8 cellular contexts compared by ENCODE assay signal in genomic region chr15:66505430-66505811, GRCh38. TPM values are rescaled to one million over a fixed set of nuclear protein-coding genes. Genes with fewer than 3 reads are reported as not detected.
A peak's percentile ranks its signal among the peaks of the same experiment; 100 is the strongest.
DNase-seq lines count a peak whose midpoint lies in the region; ATAC-seq and TF ChIP-seq lines count a peak whose summit lies in the region.

No MANE protein-coding gene starts in this region.

- H3K27ac Mint-ChIP-seq in progenitor cell of endocrine pancreas, result peak overlapping the region; percentile 99

- no peak for DNase-seq in A673 (ENCODE audit: low spot score)
- no peak for DNase-seq in RWPE1 (ENCODE audit: low spot score)
- DNase-seq in progenitor cell of endocrine pancreas (ENCODE audit: low spot score, unreplicated experiment), result no peak
- no peak for DNase-seq in DMS114 treated with DMSO at 0.1 percent for 48 hours (lab: John Stamatoyannopoulos, UW; ENCODE audit: unreplicated experiment)

- 0 to 1% methylated on average over 13 of the region's 13 CpGs for WGBS in esophagus, 2 donors

- H3K4me1 ChIP-seq in A673 (ENCODE audit: insufficient read depth, low read length, poor library complexity, severe bottlenecking) (peaks cover 10% of the 10 kb centered on the region), esophagus (ENCODE audit: control insufficient read depth in 2 of 2, insufficient read depth in 2 of 2, low read length in 1 of 2) (no peaks in the 10 kb centered on the region)

- peak overlapping the region; percentile 95 for H3K4me3 Mint-ChIP-seq in progenitor cell of endocrine pancreas (ENCODE audit: low read depth)

- CTCF ChIA-PET in A673 (lab: Charles Lee), result no interaction called here
- CTCF ChIA-PET in RWPE1 (lab: Yijun Ruan, JAX), result interaction anchor here (1.2 kb wide), 1 partner anchor 346 kb away, joined by 3 read pairs; no protein-coding TSS in a partner anchor

- H3K9me3 ChIP-seq in A673 (ENCODE audit: low read depth, low read length, poor library complexity, severe bottlenecking) (no peaks in the 10 kb centered on the region), esophagus (ENCODE audit: control insufficient read depth in 2 of 2, insufficient read depth in 1 of 2, low read depth in 1 of 2, low read length in 1 of 2) (no peaks in the 10 kb centered on the region)

- TF ChIP-seq CTCF in A673 (conservative IDR thresholded peaks at IDR 0.05; ENCODE audit: low read depth, low read length) (no peak), RWPE1 (conservative IDR thresholded peaks at IDR 0.05; ENCODE audit: low read depth) (no peak), progenitor cell of endocrine pancreas (IDR thresholded peaks at IDR 0.05; ENCODE audit: unreplicated experiment) (no peak)

- H3K27me3 Mint-ChIP-seq in progenitor cell of endocrine pancreas, result no peaks in the 10 kb centered on the region

- H3K36me3 ChIP-seq in A673 (ENCODE audit: insufficient read depth, low read length, poor library complexity, severe bottlenecking) (peaks cover 43% of the 10 kb centered on the region), esophagus (ENCODE audit: control insufficient read depth in 2 of 2, insufficient read depth in 2 of 2, low read length in 1 of 2) (peaks cover 7 to 8% of the 10 kb centered on the region in 2 donors)

- H3K27me3 ChIP-seq in A673 (replicated peaks; ENCODE audit: insufficient read depth, low read depth, low read length, poor library complexity) (no peaks in the 10 kb centered on the region), esophagus (ENCODE audit: control insufficient read depth in 1 of 2, insufficient read depth in 2 of 2, low read length in 2 of 2) (no peaks in the 10 kb centered on the region)

- peaks cover 34% of the 10 kb centered on the region for H3K4me1 Mint-ChIP-seq in progenitor cell of endocrine pancreas (ENCODE audit: low read depth)

- ATAC-seq in GM21367 (IDR thresholded peaks at IDR 0.05; ENCODE audit: unreplicated experiment) (peak; percentile 19), GM18873 (IDR thresholded peaks at IDR 0.05; ENCODE audit: low FRiP score, unreplicated experiment) (no peak), GM18502 (IDR thresholded peaks at IDR 0.05; ENCODE audit: poor library complexity, unreplicated experiment) (no peak)

- POLR2A ChIA-PET in A673 (lab: Charles Lee; ENCODE audit: low non-redundant PET), result interaction anchor here (0.6 kb wide), 1 partner anchor 66 kb away, joined by 3 read pairs; no protein-coding TSS in a partner anchor
- POLR2A ChIA-PET in RWPE1 (lab: Yijun Ruan, JAX; ENCODE audit: low non-redundant PET), result no interaction called here

- H3K4me3 ChIP-seq in A673 (ENCODE audit: low read depth, low read length, poor library complexity, severe bottlenecking) (peak overlapping the region; percentile 72), esophagus (ENCODE audit: low read depth in 1 of 2, low read length in 2 of 2) (peak overlapping the region; percentile 94 to 98)

- intact Hi-C loops in A673 (cut with micrococcal nuclease; ENCODE audit: unreplicated experiment), result no loop called here

- H3K27ac ChIP-seq in A673 (ENCODE audit: low read depth, low read length, poor library complexity, severe bottlenecking), result peak overlapping the region; percentile 93
- peak overlapping the region; percentile 93 for H3K27ac ChIP-seq in RWPE1
- peak overlapping the region; percentile 89 to 99 for H3K27ac ChIP-seq in esophagus (ENCODE audit: low read depth in 2 of 2, low read length in 1 of 2)

- no peaks in the 10 kb centered on the region for H3K9me3 Mint-ChIP-seq in progenitor cell of endocrine pancreas (ENCODE audit: low read depth)

- TSS peak; percentile 82 for BruUV-seq in A673 (replicated peaks; lab: Mats Ljungman, UMichigan)

- peaks cover 21% of the 10 kb centered on the region for H3K36me3 Mint-ChIP-seq in progenitor cell of endocrine pancreas (ENCODE audit: insufficient read depth)

RNA-seq across cellular contexts. Expression of gene ZWILCH, which starts 0.3 kb away (rescaled TPM):
- total RNA-seq in A673 (2021), result 32.4 and 36.3 TPM in 2 replicates
- polyA plus RNA-seq in esophagus, result 1 to 10 TPM; 4.5 to 7.9 TPM
- 22.5 and 23.3 TPM in 2 replicates for total RNA-seq in progenitor cell of endocrine pancreas

RNA-seq across cellular contexts. Expression of gene RPL4, which starts 0.8 kb away (rescaled TPM):
- total RNA-seq in A673 (2021), result 2,773 and 2,830 TPM in 2 replicates
- polyA plus RNA-seq in esophagus, result 1,000 to 10,000 TPM; 2,290 to 3,299 TPM
- total RNA-seq in progenitor cell of endocrine pancreas, result 2,572 and 2,630 TPM in 2 replicates

RNA-seq across cellular contexts. Expression of gene SNAPC5, which starts 7.9 kb away (rescaled TPM):
- total RNA-seq in A673 (2021) (28.9 and 35.2 TPM in 2 replicates), progenitor cell of endocrine pancreas (25.2 and 25.9 TPM in 2 replicates)
- polyA plus RNA-seq in esophagus, result 10 to 100 TPM; 18.5 to 25.1 TPM
